8 cellular contexts compared by ENCODE assay signal in the genomic region with DNA sequence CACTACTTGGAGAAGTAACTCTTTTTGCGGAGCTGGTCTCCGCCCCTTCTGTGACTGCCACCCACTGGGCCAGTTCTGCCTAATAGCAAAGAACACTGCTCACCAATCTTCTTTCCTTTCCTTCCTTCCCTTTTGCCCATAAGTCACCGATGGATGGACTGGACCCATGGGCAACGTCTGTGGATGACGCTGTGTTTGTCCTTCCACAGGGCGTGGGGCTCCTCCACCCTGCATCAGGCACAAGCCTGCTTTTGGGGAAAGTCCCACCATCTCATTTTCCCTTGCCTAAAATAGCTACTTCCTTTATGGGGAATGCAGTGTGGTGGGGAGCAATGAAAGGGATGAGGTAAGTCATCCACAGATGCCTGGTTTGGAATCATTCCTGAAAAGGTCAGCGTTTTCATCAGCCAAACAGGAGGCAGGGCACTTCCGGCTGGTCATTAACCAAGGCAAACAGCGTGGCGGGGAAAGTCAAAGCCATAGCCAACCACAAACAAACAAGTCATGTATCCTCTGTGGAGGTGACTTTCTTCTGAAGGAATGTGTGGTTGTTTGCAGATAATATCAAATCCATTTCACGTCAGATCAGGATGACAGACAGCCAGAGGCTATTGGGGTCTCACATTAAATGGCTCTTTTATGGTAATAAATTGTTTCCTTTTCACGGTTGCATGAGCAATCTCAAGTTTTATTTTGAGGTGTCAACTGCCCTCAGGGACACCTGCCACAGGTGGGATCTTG. TPM values are rescaled to one million over a fixed set of nuclear protein-coding genes. Genes with fewer than 3 reads are reported as not detected.
DNase-seq lines count a peak whose midpoint lies in the region; ATAC-seq and TF ChIP-seq lines count a peak whose summit lies in the region.

No MANE protein-coding gene starts in this region.

- in situ Hi-C loops in astrocyte of the cerebellum (cut with HindIII; ENCODE audit: low sequenced_read_pairs), result no loop called here

- TF ChIP-seq CTCF in 22Rv1 (IDR thresholded peaks at IDR 0.05) (no peak), astrocyte of the cerebellum (IDR thresholded peaks at IDR 0.05; ENCODE audit: low read depth, low read length, missing control alignments) (peak; percentile 8), left lung (IDR thresholded peaks at IDR 0.05) (no peak)

- peaks cover 0 to 2% of the 10 kb centered on the region in 2 donors for H3K36me3 Mint-ChIP-seq in stimulated activated naive B cell treated with anti-CD40 and anti-IgM and Interleukin-4, amounts not matched to agents 10 μg/mL and 1 μg/mL and 100 μg/mL, for 72 hours

- H3K27ac ChIP-seq in 22Rv1 (peak overlapping the region; percentile 74), left lung (no peak overlapping the region)

- ATAC-seq in left lung (peak; percentile 68), HG02642 (IDR thresholded peaks at IDR 0.05; ENCODE audit: poor library complexity, unreplicated experiment) (no peak), GM19035 (IDR thresholded peaks at IDR 0.05; ENCODE audit: unreplicated experiment) (no peak)
- no peak for ATAC-seq in stimulated activated naive B cell treated with anti-CD40 and anti-IgM and Interleukin-4, amounts not matched to agents 10 μg/mL and 1 μg/mL and 100 μg/mL, for 72 hours (replicated peaks)

- no peak overlapping the region for H3K4me3 Mint-ChIP-seq in stimulated activated naive B cell treated with anti-CD40 and anti-IgM and Interleukin-4, amounts not matched to agents 10 μg/mL and 1 μg/mL and 100 μg/mL, for 72 hours

- intact Hi-C loops in left lung (cut with DNase I), result no loop called here

- no peaks in the 10 kb centered on the region for H3K36me3 ChIP-seq in left lung

- peaks cover 4 to 14% of the 10 kb centered on the region in 2 donors for H3K4me1 ChIP-seq in left lung

- H3K27me3 ChIP-seq in left lung, result no peaks in the 10 kb centered on the region

- peak; percentile 43 for DNase-seq in HPDE6-E6E7 (ENCODE audit: extremely low spot score)
- DNase-seq in astrocyte of the cerebellum (ENCODE audit: low read depth), result peak; percentile 93
- no peak for DNase-seq in left lung
- no peak for DNase-seq in stimulated activated naive B cell treated with anti-CD40 and anti-IgM and Interleukin-4, amounts not matched to agents 10 μg/mL and 1 μg/mL and 100 μg/mL, for 72 hours
- no peak for DNase-seq in Kasumi-1 (lab: John Stamatoyannopoulos, UW)

- no peak overlapping the region for H3K27ac Mint-ChIP-seq in stimulated activated naive B cell treated with anti-CD40 and anti-IgM and Interleukin-4, amounts not matched to agents 10 μg/mL and 1 μg/mL and 100 μg/mL, for 72 hours

- no peak overlapping the region for H3K4me3 ChIP-seq in astrocyte of the cerebellum (ENCODE audit: low read depth, low read length)
- H3K4me3 ChIP-seq in left lung, result no peak overlapping the region

- H3K9me3 ChIP-seq in left lung, result no peaks in the 10 kb centered on the region

- no peaks in the 10 kb centered on the region for H3K27me3 Mint-ChIP-seq in stimulated activated naive B cell treated with anti-CD40 and anti-IgM and Interleukin-4, amounts not matched to agents 10 μg/mL and 1 μg/mL and 100 μg/mL, for 72 hours

- peaks cover 0 to 5% of the 10 kb centered on the region in 2 donors for H3K9me3 Mint-ChIP-seq in stimulated activated naive B cell treated with anti-CD40 and anti-IgM and Interleukin-4, amounts not matched to agents 10 μg/mL and 1 μg/mL and 100 μg/mL, for 72 hours

- H3K4me1 Mint-ChIP-seq in stimulated activated naive B cell treated with anti-CD40 and anti-IgM and Interleukin-4, amounts not matched to agents 10 μg/mL and 1 μg/mL and 100 μg/mL, for 72 hours, result peaks cover 1 to 5% of the 10 kb centered on the region in 2 donors

RNA-seq across cellular contexts. Expression of a gene that starts 30.7 kb away (rescaled TPM):
- total RNA-seq in left lung, result 10 to 100 TPM; 11.5 to 12.3 TPM

RNA-seq across cellular contexts. Expression of a gene that starts 50.1 kb away (rescaled TPM):
- 10 to 100 TPM; 11.2 to 14.2 TPM for total RNA-seq in left lung

Comparison
In these comparisons a context has a peak if more than half of its experiments do, and no peak if none do; other contexts are left out.
1. DNase-seq: peak in HPDE6-E6E7 (single experiment) and astrocyte of the cerebellum (single experiment); none in left lung (0 of 2), stimulated activated naive B cell treated with anti-CD40 and anti-IgM and Interleukin-4, amounts not matched to agents 10 μg/mL and 1 μg/mL and 100 μg/mL, for 72 hours (single experiment) and Kasumi-1 (0 of 2).